In the genomic region with DNA sequence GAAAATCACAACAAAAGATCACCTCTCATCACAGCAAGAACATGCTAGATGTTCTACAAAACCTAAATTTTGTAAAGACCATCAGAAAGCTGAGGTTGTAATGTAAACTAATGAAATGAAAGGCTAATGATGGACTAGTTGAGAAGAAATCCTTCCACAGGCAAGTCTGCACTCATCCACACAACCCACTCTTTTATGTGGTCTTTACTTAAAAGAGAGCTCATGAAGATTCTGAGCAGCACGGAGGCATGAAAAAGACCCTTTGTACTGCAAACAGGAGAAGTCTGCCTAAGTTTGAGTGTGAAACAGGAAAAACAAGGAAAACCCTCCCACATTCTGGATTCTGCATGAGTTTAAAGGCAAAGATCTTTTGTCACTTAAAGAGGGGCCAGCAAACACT, we compare ENCODE assay signal across 18 cellular contexts.
DNase-seq lines count a peak whose midpoint lies in the region; ATAC-seq and TF ChIP-seq lines count a peak whose summit lies in the region.
"Had no signal": no experiment of that assay in that cellular context is flagged by ENCODE, and none has a peak within 500 bp of the region (broad histone marks: within the 10 kb centered on the region; RNA-seq: fewer than 3 reads in every experiment).

No MANE protein-coding gene starts in this region.

- H2AK5ac ChIP-seq in neuronal stem cell (ENCODE audit: low read depth, low read length), result no peak overlapping the region

- no CpG with 5 or more reads among the region's 1 CpG for WGBS in neuronal stem cell (ENCODE audit: extremely low coverage in 2 of 2, insufficient read length in 2 of 2, insufficient replicate concordance in 1 of 2), 2 donors

- peak overlapping the region; percentile 1 for H2AFZ ChIP-seq in SU-DHL-6 (ENCODE audit: low read depth, low read length, severe bottlenecking)
- peak overlapping the region; percentile 38 for H2AFZ ChIP-seq in neuronal stem cell (ENCODE audit: low read length)

- H3K79me1 ChIP-seq in neuronal stem cell (ENCODE audit: low read depth, low read length), result no peaks in the 10 kb centered on the region

- no peaks in the 10 kb centered on the region for H3K79me2 ChIP-seq in SU-DHL-6 (ENCODE audit: insufficient read depth, low read length)

- no peak overlapping the region for H2BK15ac ChIP-seq in neuronal stem cell (ENCODE audit: low read length)

- no peak overlapping the region for H2BK5ac ChIP-seq in neuronal stem cell (ENCODE audit: low read length)

- no peak overlapping the region for H3K4me3 ChIP-seq in SU-DHL-6 (ENCODE audit: insufficient read depth, low read length, poor library complexity, severe bottlenecking)
- H3K4me3 ChIP-seq in neuronal stem cell (ENCODE audit: low read length in 2 of 2), result no peak overlapping the region
- H3K4me3 ChIP-seq: BLaER1 had no signal

- H3K9me3 ChIP-seq in SU-DHL-6 (ENCODE audit: insufficient read depth, low read length) (no peaks in the 10 kb centered on the region), neuronal stem cell (replicated peaks in 1 of 2; ENCODE audit: control insufficient read depth in 2 of 2, insufficient read depth in 1 of 2, low read depth in 1 of 2, low read length in 2 of 2) (peaks cover 5 to 7% of the 10 kb centered on the region in 2 donors)
- H3K9me3 ChIP-seq: BLaER1 had no signal

- H3K4me2 ChIP-seq in SU-DHL-6 (ENCODE audit: low read depth, low read length, poor library complexity, severe bottlenecking) (no peak overlapping the region), neuronal stem cell (ENCODE audit: insufficient read depth, low read length, poor library complexity, severe bottlenecking) (no peak overlapping the region)
- H3K4me2 ChIP-seq: BLaER1 had no signal

- H4K20me1 ChIP-seq in SU-DHL-6 (ENCODE audit: low read depth, low read length), result no peaks in the 10 kb centered on the region
- H4K20me1 ChIP-seq: BLaER1 had no signal

- H2BK120ac ChIP-seq in neuronal stem cell (ENCODE audit: low read depth, low read length), result no peak overlapping the region

- H3K14ac ChIP-seq in neuronal stem cell (ENCODE audit: low read length), result no peak overlapping the region

- H3K4me1 ChIP-seq in neuronal stem cell (ENCODE audit: control insufficient read depth in 2 of 2, insufficient read depth in 1 of 2, low read depth in 1 of 2, low read length in 2 of 2), result peaks cover 0 to 2% of the 10 kb centered on the region in 2 donors

- H3K9ac ChIP-seq in SU-DHL-6 (ENCODE audit: low read length), result no peak overlapping the region
- H3K9ac ChIP-seq in neuronal stem cell (ENCODE audit: low read depth, low read length, poor library complexity), result no peak overlapping the region
- H3K9ac ChIP-seq: BLaER1 had no signal

- H3K36me3 ChIP-seq in SU-DHL-6 (ENCODE audit: low read length) (no peaks in the 10 kb centered on the region), neuronal stem cell (replicated peaks in 1 of 2; ENCODE audit: control insufficient read depth in 2 of 2, insufficient read depth in 2 of 2, low read length in 2 of 2) (no peaks in the 10 kb centered on the region)
- H3K36me3 ChIP-seq: BLaER1 had no signal

- no peak overlapping the region for H3K27ac ChIP-seq in SU-DHL-6 (ENCODE audit: low read depth, low read length)
- H3K27ac ChIP-seq in neuronal stem cell (replicated peaks; ENCODE audit: low read length), result no peak overlapping the region
- H3K27ac ChIP-seq: 22Rv1, BLaER1, C4-2B had no signal

- in situ Hi-C loops in GM13977 (cut with MboI; ENCODE audit: low pct_unique_long_range_greater_than_20kb, low sequenced_read_pairs, unreplicated experiment), result no loop called here

- no peak for ATAC-seq in GM18867 (IDR thresholded peaks at IDR 0.05; ENCODE audit: unreplicated experiment)
- ATAC-seq: CD8-positive, alpha-beta T cell had no signal

- no peak overlapping the region for H3K4ac ChIP-seq in neuronal stem cell (ENCODE audit: low read length)

- H4K91ac ChIP-seq in neuronal stem cell (ENCODE audit: low read depth, low read length, poor library complexity), result no peak overlapping the region

- TF ChIP-seq CTCF in SU-DHL-6 (IDR thresholded peaks at IDR 0.05; ENCODE audit: insufficient read depth, low read length, poor library complexity, severe bottlenecking) (no peak), GM13977 (IDR thresholded peaks at IDR 0.05; ENCODE audit: extremely low read depth, insufficient read depth, missing control alignments) (no peak)

- H3K9me2 ChIP-seq in SU-DHL-6 (replicated peaks; ENCODE audit: insufficient read depth, low read length), result no peaks in the 10 kb centered on the region

- H3K27me3 ChIP-seq in SU-DHL-6 (ENCODE audit: low read length) (no peaks in the 10 kb centered on the region), neuronal stem cell (ENCODE audit: control insufficient read depth in 3 of 3, insufficient read depth in 3 of 3, low read depth in 1 of 3, low read length in 3 of 3) (no peaks in the 10 kb centered on the region)
- H3K27me3 ChIP-seq: BLaER1 had no signal

- H3K18ac ChIP-seq in neuronal stem cell (ENCODE audit: low read length), result no peak overlapping the region

- DNase-seq in COLO829 (ENCODE audit: low spot score) (peak; percentile 17), foreskin melanocyte (peak; percentile 48), neuronal stem cell (ENCODE audit: low spot score) (no peak), cortex of kidney (lab: John Stamatoyannopoulos, UW) (no peak), GM13977 (ENCODE audit: low spot score) (no peak)
- DNase-seq: CD4-positive, CD25-positive, alpha-beta regulatory T cell; CD8-positive, alpha-beta T cell; DMS 273 treated with DMSO at 0.1 percent for 48 hours; DMS79; GF-D8; GOT3; H7; HCEC 1CT had no signal

- no peaks in the 10 kb centered on the region for H3F3A ChIP-seq in SU-DHL-6 (ENCODE audit: insufficient read depth)

- no peak overlapping the region for H4K8ac ChIP-seq in neuronal stem cell (ENCODE audit: low read depth, low read length)

- no peak overlapping the region for H3K23ac ChIP-seq in neuronal stem cell (ENCODE audit: low read depth, low read length, poor library complexity)

- H2BK12ac ChIP-seq in neuronal stem cell (ENCODE audit: low read length), result no peak overlapping the region

Comparison
In these comparisons a context has a peak if more than half of its experiments do, and no peak if none do; other contexts are left out.
1. DNase-seq: peak in COLO829 (single experiment) and foreskin melanocyte (single experiment); none in neuronal stem cell (single experiment), cortex of kidney (single experiment) and GM13977 (single experiment).